ENCODE assay signal across 8 cellular contexts in genomic region chr5:16467363-16468219, GRCh38. TPM values are rescaled to one million over a fixed set of nuclear protein-coding genes. Genes with fewer than 3 reads are reported as not detected.
DNase-seq lines count a peak whose midpoint lies in the region; ATAC-seq and TF ChIP-seq lines count a peak whose summit lies in the region.

No MANE protein-coding gene starts in this region.

- H3K4me3 ChIP-seq in CD8-positive, alpha-beta T cell (ENCODE audit: low read depth, low read length) = no peak overlapping the region
- H3K4me3 ChIP-seq in hepatocyte = no peak overlapping the region

- peaks cover 40% of the 10 kb centered on the region for H3K4me1 ChIP-seq in CD8-positive, alpha-beta T cell (ENCODE audit: insufficient read depth, low read length)
- H3K4me1 ChIP-seq in hepatocyte (ENCODE audit: insufficient read depth) = peaks cover 15% of the 10 kb centered on the region

- H3K79me2 ChIP-seq in hepatocyte = peaks cover 75% of the 10 kb centered on the region

- no peaks in the 10 kb centered on the region for H3K27me3 ChIP-seq in CD8-positive, alpha-beta T cell (ENCODE audit: insufficient read depth, low read length)
- no peaks in the 10 kb centered on the region for H3K27me3 ChIP-seq in hepatocyte

- peak overlapping the region; percentile 87 for H3K4me2 ChIP-seq in hepatocyte

- TF ChIP-seq CTCF in CD8-positive, alpha-beta T cell (IDR thresholded peaks at IDR 0.05) = no peak
- no peak for TF ChIP-seq CTCF in hepatocyte (IDR thresholded peaks at IDR 0.05; ENCODE audit: poor library complexity)

- POLR2A ChIA-PET in CD8-positive, alpha-beta T cell (lab: Charles Lee) = interaction anchor here (1.0 to 3.6 kb wide), 3 partner anchors 9 to 150 kb away, joined by 3 to 15 read pairs (median 8); partner anchors contain the start of gene RETREG1
- POLR2A ChIA-PET in activated CD8-positive, alpha-beta T cell treated with anti-CD3 and anti-CD28 coated beads, Interleukin-2, amount 10 ng/mL, durations not matched to agents 7 days and 5 days (lab: Charles Lee) = no interaction called here

- H3K9me2 ChIP-seq in hepatocyte (replicated peaks; ENCODE audit: insufficient read depth) = no peaks in the 10 kb centered on the region

- peak overlapping the region; percentile 96 for H3K4me3 Mint-ChIP-seq in CD8-positive, alpha-beta T cell
- peak overlapping the region; percentile 97 for H3K4me3 Mint-ChIP-seq in activated CD8-positive, alpha-beta T cell treated with anti-CD3 and anti-CD28 coated beads, Interleukin-2, amount 10 ng/mL, durations not matched to agents 7 days and 5 days

- intact Hi-C loops in CD8-positive, alpha-beta T cell (cut with DNase I, micrococcal nuclease) = loop anchor here in 1 of 2 experiments (5.0 to 10.0 kb wide), 2 partner anchors 150 to 1883 kb away; partner anchors contain the start of genes OTULINL and RETREG1

- 78% methylated on average over 3 of the region's 3 CpGs for WGBS in hepatocyte (ENCODE audit: low lambda C conversion rate, missing lambda C conversion rate)

- no peaks in the 10 kb centered on the region for H3K9me3 Mint-ChIP-seq in CD8-positive, alpha-beta T cell
- no peaks in the 10 kb centered on the region for H3K9me3 Mint-ChIP-seq in activated CD8-positive, alpha-beta T cell treated with anti-CD3 and anti-CD28 coated beads, Interleukin-2, amount 10 ng/mL, durations not matched to agents 7 days and 5 days (ENCODE audit: insufficient read depth)

- peaks cover 74% of the 10 kb centered on the region for H3K4me1 Mint-ChIP-seq in CD8-positive, alpha-beta T cell (ENCODE audit: low read depth)
- H3K4me1 Mint-ChIP-seq in activated CD8-positive, alpha-beta T cell treated with anti-CD3 and anti-CD28 coated beads, Interleukin-2, amount 10 ng/mL, durations not matched to agents 7 days and 5 days (ENCODE audit: low read depth) = peaks cover 59% of the 10 kb centered on the region

- peaks cover 29% of the 10 kb centered on the region for H3K36me3 Mint-ChIP-seq in CD8-positive, alpha-beta T cell
- H3K36me3 Mint-ChIP-seq in activated CD8-positive, alpha-beta T cell treated with anti-CD3 and anti-CD28 coated beads, Interleukin-2, amount 10 ng/mL, durations not matched to agents 7 days and 5 days (ENCODE audit: low read depth) = peaks cover 41% of the 10 kb centered on the region

- H3K27ac ChIP-seq in CD8-positive, alpha-beta T cell (ENCODE audit: low read depth, low read length) = no peak overlapping the region
- peak overlapping the region; percentile 15 for H3K27ac ChIP-seq in hepatocyte

- no peak for DNase-seq in CD8-positive, alpha-beta T cell
- DNase-seq in activated CD8-positive, alpha-beta T cell treated with anti-CD3 and anti-CD28 coated beads, Interleukin-2, amount 10 ng/mL, durations not matched to agents 7 days and 5 days = no peak
- DNase-seq in hepatocyte (ENCODE audit: low spot score) = peak; percentile 28
- no peak for DNase-seq in NCI-H2107 treated with DMSO at 0.1 percent for 48 hours (lab: John Stamatoyannopoulos, UW; ENCODE audit: unreplicated experiment)
- no peak for DNase-seq in NCI-H510A treated with DMSO at 0.1 percent for 48 hours (lab: John Stamatoyannopoulos, UW)
- no peak for DNase-seq in NCI-H187 (lab: John Stamatoyannopoulos, UW)

- no peak overlapping the region for H2AFZ ChIP-seq in hepatocyte

- peaks cover 5% of the 10 kb centered on the region for H3K36me3 ChIP-seq in CD8-positive, alpha-beta T cell (ENCODE audit: insufficient read depth, low read length)
- H3K36me3 ChIP-seq in hepatocyte (replicated peaks; ENCODE audit: insufficient read depth, low read depth) = no peaks in the 10 kb centered on the region

- H3K27ac Mint-ChIP-seq in CD8-positive, alpha-beta T cell = peak overlapping the region; percentile 95
- H3K27ac Mint-ChIP-seq in activated CD8-positive, alpha-beta T cell treated with anti-CD3 and anti-CD28 coated beads, Interleukin-2, amount 10 ng/mL, durations not matched to agents 7 days and 5 days = peak overlapping the region; percentile 97

- CTCF ChIA-PET in CD8-positive, alpha-beta T cell (lab: Charles Lee) = interaction anchor here (2.6 kb wide), 1 partner anchor 11 kb away, joined by 13 read pairs; no protein-coding TSS in a partner anchor
- CTCF ChIA-PET in activated CD8-positive, alpha-beta T cell treated with anti-CD3 and anti-CD28 coated beads, Interleukin-2, amount 10 ng/mL, durations not matched to agents 7 days and 5 days (lab: Charles Lee) = interaction anchor here (0.7 to 5.8 kb wide), 5 partner anchors 11 to 200 kb away, joined by 3 to 61 read pairs (median 3); no protein-coding TSS in a partner anchor

- no peaks in the 10 kb centered on the region for H3K9me3 ChIP-seq in CD8-positive, alpha-beta T cell (ENCODE audit: low read length)
- no peaks in the 10 kb centered on the region for H3K9me3 ChIP-seq in hepatocyte (ENCODE audit: low read depth)

- no peak for ATAC-seq in CD8-positive, alpha-beta T cell
- peak; percentile 56 for ATAC-seq in GM19397 (IDR thresholded peaks at IDR 0.05; ENCODE audit: unreplicated experiment)
- ATAC-seq in HG03378 (IDR thresholded peaks at IDR 0.05; ENCODE audit: unreplicated experiment) = peak; percentile 87
- ATAC-seq in activated CD8-positive, alpha-beta T cell treated with anti-CD3 and anti-CD28 coated beads, Interleukin-2, amount 10 ng/mL, durations not matched to agents 7 days and 5 days = no peak

- peaks cover 13% of the 10 kb centered on the region for H4K20me1 ChIP-seq in hepatocyte (ENCODE audit: insufficient read depth, poor library complexity, severe bottlenecking)

- no peaks in the 10 kb centered on the region for H3K27me3 Mint-ChIP-seq in CD8-positive, alpha-beta T cell (ENCODE audit: low read depth)
- no peaks in the 10 kb centered on the region for H3K27me3 Mint-ChIP-seq in activated CD8-positive, alpha-beta T cell treated with anti-CD3 and anti-CD28 coated beads, Interleukin-2, amount 10 ng/mL, durations not matched to agents 7 days and 5 days (ENCODE audit: low read depth)

RNA-seq across cellular contexts. Expression of gene ZNF622, which starts 2.0 kb away (rescaled TPM):
- 10 to 100 TPM; 64.8 to 66.1 TPM for total RNA-seq in CD8-positive, alpha-beta T cell
- 10 to 100 TPM; 28.6 to 29.2 TPM for total RNA-seq in activated CD8-positive, alpha-beta T cell treated with anti-CD3 and anti-CD28 coated beads, Interleukin-2, amount 10 ng/mL, durations not matched to agents 7 days and 5 days
- total RNA-seq in hepatocyte = 38.4 and 44.6 TPM in 2 replicates
- 49.5 and 56.6 TPM in 2 replicates for polyA plus RNA-seq in hepatocyte

Comparison
In these comparisons a context has a peak if more than half of its experiments do, and no peak if none do; other contexts are left out.
1. ATAC-seq: peak in GM19397 (single experiment) and HG03378 (single experiment); none in CD8-positive, alpha-beta T cell (single experiment) and activated CD8-positive, alpha-beta T cell treated with anti-CD3 and anti-CD28 coated beads, Interleukin-2, amount 10 ng/mL, durations not matched to agents 7 days and 5 days (single experiment).